ENCODE assay signal across 3 cellular contexts in the genomic region with DNA sequence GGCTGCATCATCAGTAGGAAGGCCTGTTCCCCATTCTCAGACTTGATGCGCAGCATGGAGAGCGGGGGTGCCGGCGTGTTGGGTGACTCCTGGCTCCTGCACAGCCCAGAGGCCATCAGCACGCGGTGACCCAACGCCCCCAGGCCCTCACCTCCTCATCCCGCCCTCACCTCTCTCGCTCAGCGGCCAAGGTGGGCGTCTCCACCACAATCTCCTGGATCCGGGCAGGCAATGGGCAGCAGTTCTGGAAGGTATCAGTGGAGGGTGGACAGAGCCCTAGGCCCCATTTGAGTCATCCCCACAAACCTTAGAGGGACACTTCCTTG.
TF ChIP-seq lines count a peak whose summit lies in the region.

No MANE protein-coding gene starts in this region.

TF ChIP-seq in SK-N-SH, 30 proteins besides CTCF, POLR2A, EP300 and RAD21 (continues in another document):
- TF ChIP-seq MEF2A (IDR thresholded peaks at IDR 0.05; ENCODE audit: borderline replicate concordance, low read depth) (no peak), GABPA (IDR thresholded peaks at IDR 0.05; ENCODE audit: low read depth) (no peak), NFIC (IDR thresholded peaks at IDR 0.05; ENCODE audit: borderline replicate concordance) (no peak), CHD2 (IDR thresholded peaks at IDR 0.05; ENCODE audit: low read length, partially characterized antibody) (no peak), FOSL2 (IDR thresholded peaks at IDR 0.05; ENCODE audit: borderline replicate concordance, low read depth) (no peak), TCF12 (IDR thresholded peaks at IDR 0.05) (no peak), YY1 (IDR thresholded peaks at IDR 0.05; ENCODE audit: low read depth) (no peak), SMC3 (IDR thresholded peaks at IDR 0.05; ENCODE audit: low read depth, low read length) (no peak), JUND (IDR thresholded peaks at IDR 0.05) (no peak), TAF1 (IDR thresholded peaks at IDR 0.05; ENCODE audit: borderline replicate concordance, low read depth, low read length) (no peak), TEAD4 (IDR thresholded peaks at IDR 0.05; ENCODE audit: borderline replicate concordance, insufficient read depth) (no peak), FOXJ3 (CRISPR knock-in tag; IDR thresholded peaks at IDR 0.05) (no peak), SIN3A (IDR thresholded peaks at IDR 0.05; ENCODE audit: borderline replicate concordance, low read depth, low read length) (no peak), EZH2phosphoT487 (IDR thresholded peaks at IDR 0.05; ENCODE audit: borderline replicate concordance, low read depth) (no peak), MXI1 (IDR thresholded peaks at IDR 0.05; ENCODE audit: low read depth, low read length) (no peak)
- TF ChIP-seq, protein P1, sequence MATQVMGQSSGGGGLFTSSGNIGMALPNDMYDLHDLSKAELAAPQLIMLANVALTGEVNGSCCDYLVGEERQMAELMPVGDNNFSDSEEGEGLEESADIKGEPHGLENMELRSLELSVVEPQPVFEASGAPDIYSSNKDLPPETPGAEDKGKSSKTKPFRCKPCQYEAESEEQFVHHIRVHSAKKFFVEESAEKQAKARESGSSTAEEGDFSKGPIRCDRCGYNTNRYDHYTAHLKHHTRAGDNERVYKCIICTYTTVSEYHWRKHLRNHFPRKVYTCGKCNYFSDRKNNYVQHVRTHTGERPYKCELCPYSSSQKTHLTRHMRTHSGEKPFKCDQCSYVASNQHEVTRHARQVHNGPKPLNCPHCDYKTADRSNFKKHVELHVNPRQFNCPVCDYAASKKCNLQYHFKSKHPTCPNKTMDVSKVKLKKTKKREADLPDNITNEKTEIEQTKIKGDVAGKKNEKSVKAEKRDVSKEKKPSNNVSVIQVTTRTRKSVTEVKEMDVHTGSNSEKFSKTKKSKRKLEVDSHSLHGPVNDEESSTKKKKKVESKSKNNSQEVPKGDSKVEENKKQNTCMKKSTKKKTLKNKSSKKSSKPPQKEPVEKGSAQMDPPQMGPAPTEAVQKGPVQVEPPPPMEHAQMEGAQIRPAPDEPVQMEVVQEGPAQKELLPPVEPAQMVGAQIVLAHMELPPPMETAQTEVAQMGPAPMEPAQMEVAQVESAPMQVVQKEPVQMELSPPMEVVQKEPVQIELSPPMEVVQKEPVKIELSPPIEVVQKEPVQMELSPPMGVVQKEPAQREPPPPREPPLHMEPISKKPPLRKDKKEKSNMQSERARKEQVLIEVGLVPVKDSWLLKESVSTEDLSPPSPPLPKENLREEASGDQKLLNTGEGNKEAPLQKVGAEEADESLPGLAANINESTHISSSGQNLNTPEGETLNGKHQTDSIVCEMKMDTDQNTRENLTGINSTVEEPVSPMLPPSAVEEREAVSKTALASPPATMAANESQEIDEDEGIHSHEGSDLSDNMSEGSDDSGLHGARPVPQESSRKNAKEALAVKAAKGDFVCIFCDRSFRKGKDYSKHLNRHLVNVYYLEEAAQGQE (IDR thresholded peaks at IDR 0.05; ENCODE audit: low read depth, low read length): no peak
- TF ChIP-seq, protein P2, sequence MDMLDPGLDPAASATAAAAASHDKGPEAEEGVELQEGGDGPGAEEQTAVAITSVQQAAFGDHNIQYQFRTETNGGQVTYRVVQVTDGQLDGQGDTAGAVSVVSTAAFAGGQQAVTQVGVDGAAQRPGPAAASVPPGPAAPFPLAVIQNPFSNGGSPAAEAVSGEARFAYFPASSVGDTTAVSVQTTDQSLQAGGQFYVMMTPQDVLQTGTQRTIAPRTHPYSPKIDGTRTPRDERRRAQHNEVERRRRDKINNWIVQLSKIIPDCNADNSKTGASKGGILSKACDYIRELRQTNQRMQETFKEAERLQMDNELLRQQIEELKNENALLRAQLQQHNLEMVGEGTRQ (IDR thresholded peaks at IDR 0.05; ENCODE audit: borderline replicate concordance, low read depth, low read length): no peak
- TF ChIP-seq, protein P3, sequence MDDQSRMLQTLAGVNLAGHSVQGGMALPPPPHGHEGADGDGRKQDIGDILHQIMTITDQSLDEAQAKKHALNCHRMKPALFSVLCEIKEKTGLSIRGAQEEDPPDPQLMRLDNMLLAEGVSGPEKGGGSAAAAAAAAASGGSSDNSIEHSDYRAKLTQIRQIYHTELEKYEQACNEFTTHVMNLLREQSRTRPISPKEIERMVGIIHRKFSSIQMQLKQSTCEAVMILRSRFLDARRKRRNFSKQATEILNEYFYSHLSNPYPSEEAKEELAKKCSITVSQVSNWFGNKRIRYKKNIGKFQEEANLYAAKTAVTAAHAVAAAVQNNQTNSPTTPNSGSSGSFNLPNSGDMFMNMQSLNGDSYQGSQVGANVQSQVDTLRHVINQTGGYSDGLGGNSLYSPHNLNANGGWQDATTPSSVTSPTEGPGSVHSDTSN (IDR thresholded peaks at IDR 0.05): no peak

TF ChIP-seq in SK-N-SH treated with all-trans-retinoic acid at 6 μM for 48 hours, 23 proteins besides CTCF, POLR2A, EP300 and RAD21 (continues in another document):
- TF ChIP-seq ZFP30 (CRISPR knock-in tag; IDR thresholded peaks at IDR 0.05) (no peak), BACH2 (CRISPR knock-in tag; IDR thresholded peaks at IDR 0.05; ENCODE audit: borderline replicate concordance) (no peak), ARNTL (CRISPR knock-in tag; IDR thresholded peaks at IDR 0.05; ENCODE audit: borderline replicate concordance, low read depth) (no peak), CSDC2 (CRISPR knock-in tag; IDR thresholded peaks at IDR 0.05) (no peak), ISL1 (CRISPR knock-in tag; IDR thresholded peaks at IDR 0.05) (no peak), ZNF70 (CRISPR knock-in tag; IDR thresholded peaks at IDR 0.05) (no peak), ZNF8 (CRISPR knock-in tag; IDR thresholded peaks at IDR 0.05) (no peak), ZNF565 (CRISPR knock-in tag; conservative IDR thresholded peaks at IDR 0.05; ENCODE audit: low read depth) (no peak)
- TF ChIP-seq, protein P4, sequence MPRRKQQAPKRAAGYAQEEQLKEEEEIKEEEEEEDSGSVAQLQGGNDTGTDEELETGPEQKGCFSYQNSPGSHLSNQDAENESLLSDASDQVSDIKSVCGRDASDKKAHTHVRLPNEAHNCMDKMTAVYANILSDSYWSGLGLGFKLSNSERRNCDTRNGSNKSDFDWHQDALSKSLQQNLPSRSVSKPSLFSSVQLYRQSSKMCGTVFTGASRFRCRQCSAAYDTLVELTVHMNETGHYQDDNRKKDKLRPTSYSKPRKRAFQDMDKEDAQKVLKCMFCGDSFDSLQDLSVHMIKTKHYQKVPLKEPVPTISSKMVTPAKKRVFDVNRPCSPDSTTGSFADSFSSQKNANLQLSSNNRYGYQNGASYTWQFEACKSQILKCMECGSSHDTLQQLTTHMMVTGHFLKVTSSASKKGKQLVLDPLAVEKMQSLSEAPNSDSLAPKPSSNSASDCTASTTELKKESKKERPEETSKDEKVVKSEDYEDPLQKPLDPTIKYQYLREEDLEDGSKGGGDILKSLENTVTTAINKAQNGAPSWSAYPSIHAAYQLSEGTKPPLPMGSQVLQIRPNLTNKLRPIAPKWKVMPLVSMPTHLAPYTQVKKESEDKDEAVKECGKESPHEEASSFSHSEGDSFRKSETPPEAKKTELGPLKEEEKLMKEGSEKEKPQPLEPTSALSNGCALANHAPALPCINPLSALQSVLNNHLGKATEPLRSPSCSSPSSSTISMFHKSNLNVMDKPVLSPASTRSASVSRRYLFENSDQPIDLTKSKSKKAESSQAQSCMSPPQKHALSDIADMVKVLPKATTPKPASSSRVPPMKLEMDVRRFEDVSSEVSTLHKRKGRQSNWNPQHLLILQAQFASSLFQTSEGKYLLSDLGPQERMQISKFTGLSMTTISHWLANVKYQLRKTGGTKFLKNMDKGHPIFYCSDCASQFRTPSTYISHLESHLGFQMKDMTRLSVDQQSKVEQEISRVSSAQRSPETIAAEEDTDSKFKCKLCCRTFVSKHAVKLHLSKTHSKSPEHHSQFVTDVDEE (CRISPR knock-in tag; IDR thresholded peaks at IDR 0.05): no peak
- TF ChIP-seq, protein P5, sequence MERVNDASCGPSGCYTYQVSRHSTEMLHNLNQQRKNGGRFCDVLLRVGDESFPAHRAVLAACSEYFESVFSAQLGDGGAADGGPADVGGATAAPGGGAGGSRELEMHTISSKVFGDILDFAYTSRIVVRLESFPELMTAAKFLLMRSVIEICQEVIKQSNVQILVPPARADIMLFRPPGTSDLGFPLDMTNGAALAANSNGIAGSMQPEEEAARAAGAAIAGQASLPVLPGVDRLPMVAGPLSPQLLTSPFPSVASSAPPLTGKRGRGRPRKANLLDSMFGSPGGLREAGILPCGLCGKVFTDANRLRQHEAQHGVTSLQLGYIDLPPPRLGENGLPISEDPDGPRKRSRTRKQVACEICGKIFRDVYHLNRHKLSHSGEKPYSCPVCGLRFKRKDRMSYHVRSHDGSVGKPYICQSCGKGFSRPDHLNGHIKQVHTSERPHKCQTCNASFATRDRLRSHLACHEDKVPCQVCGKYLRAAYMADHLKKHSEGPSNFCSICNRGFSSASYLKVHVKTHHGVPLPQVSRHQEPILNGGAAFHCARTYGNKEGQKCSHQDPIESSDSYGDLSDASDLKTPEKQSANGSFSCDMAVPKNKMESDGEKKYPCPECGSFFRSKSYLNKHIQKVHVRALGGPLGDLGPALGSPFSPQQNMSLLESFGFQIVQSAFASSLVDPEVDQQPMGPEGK (CRISPR knock-in tag; IDR thresholded peaks at IDR 0.05; ENCODE audit: borderline replicate concordance): no peak
- TF ChIP-seq, protein P6, sequence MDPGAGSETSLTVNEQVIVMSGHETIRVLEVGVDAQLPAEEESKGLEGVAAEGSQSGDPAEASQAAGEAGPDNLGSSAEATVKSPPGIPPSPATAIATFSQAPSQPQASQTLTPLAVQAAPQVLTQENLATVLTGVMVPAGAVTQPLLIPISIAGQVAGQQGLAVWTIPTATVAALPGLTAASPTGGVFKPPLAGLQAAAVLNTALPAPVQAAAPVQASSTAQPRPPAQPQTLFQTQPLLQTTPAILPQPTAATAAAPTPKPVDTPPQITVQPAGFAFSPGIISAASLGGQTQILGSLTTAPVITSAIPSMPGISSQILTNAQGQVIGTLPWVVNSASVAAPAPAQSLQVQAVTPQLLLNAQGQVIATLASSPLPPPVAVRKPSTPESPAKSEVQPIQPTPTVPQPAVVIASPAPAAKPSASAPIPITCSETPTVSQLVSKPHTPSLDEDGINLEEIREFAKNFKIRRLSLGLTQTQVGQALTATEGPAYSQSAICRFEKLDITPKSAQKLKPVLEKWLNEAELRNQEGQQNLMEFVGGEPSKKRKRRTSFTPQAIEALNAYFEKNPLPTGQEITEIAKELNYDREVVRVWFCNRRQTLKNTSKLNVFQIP (CRISPR knock-in tag; IDR thresholded peaks at IDR 0.05; ENCODE audit: borderline replicate concordance, low read depth): no peak

TF ChIP-seq in H1, 55 proteins besides CTCF, POLR2A, EP300 and RAD21:
- no peak for TF ChIP-seq TEAD4 (IDR thresholded peaks at IDR 0.05; ENCODE audit: low read depth, low read length)
- TF ChIP-seq, protein P7, sequence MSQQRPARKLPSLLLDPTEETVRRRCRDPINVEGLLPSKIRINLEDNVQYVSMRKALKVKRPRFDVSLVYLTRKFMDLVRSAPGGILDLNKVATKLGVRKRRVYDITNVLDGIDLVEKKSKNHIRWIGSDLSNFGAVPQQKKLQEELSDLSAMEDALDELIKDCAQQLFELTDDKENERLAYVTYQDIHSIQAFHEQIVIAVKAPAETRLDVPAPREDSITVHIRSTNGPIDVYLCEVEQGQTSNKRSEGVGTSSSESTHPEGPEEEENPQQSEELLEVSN (IDR thresholded peaks at IDR 0.05): no peak
- TF ChIP-seq, protein P2 (IDR thresholded peaks at IDR 0.05; ENCODE audit: low read length): no peak
